Comparison of ENCODE assay signal across 18 cellular contexts in the genomic region with DNA sequence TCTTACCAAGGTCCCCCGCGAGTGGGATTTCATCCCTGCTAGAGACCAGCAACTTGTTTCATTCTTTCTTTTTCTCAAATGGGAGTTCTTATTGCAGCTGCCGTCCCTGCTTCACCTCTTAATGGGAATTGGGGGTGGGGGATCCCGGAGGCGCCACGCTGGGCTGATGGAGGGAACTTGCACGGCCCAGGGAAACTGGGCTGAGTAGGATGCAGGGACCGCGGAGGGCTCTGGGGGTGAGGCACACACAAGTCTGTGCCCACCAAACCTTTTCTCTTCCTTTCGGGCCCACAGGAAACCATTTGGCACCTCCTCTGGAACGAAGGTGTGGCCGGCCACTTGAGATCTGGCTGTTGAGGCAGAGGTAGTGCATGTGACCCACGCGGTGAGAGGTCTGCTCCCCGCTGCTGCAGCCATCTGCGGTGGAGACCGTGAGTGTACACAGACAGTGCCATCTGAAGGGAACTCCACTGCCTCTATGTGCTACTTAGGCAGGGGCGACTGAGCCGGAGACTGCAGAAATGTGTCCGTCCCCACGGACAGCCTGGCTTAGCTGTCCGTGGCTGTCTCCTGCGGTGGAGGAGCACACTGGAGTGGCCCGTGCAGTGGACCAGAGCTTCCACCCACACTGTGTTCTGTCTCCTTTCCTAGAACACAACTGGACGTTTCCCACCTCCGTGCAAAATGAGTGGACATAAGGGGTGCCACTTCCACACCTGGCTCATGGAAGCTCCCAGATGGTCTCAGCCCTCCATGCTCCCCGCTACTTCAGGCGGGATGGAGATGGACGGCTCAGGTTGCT. TPM values are rescaled to one million over a fixed set of nuclear protein-coding genes. Genes with fewer than 3 reads are reported as not detected.
DNase-seq lines count a peak whose midpoint lies in the region; ATAC-seq, FAIRE-seq and TF ChIP-seq lines count a peak whose summit lies in the region.
"Had no signal": no experiment of that assay in that cellular context is flagged by ENCODE, and none has a peak within 500 bp of the region (broad histone marks: within the 10 kb centered on the region; RNA-seq: fewer than 3 reads in every experiment).

No MANE protein-coding gene starts in this region.

- no peak overlapping the region for H2AFZ ChIP-seq in H1 (ENCODE audit: low read length)

- peaks cover 5% of the 10 kb centered on the region for H3K36me3 Mint-ChIP-seq in activated CD8-positive, alpha-beta memory T cell treated with anti-CD3 and anti-CD28 coated beads, Interleukin-2, amount 10 ng/mL, durations not matched to agents 7 days and 5 days

- H3K9ac ChIP-seq in H1 (replicated peaks in 1 of 4; ENCODE audit: extremely low read depth in 1 of 4, low read depth in 3 of 4, low read length in 3 of 4) = no peak overlapping the region

- TF ChIP-seq RAD21 in H1 (IDR thresholded peaks at IDR 0.05 in 1 of 2, conservative IDR thresholded peaks at IDR 0.05 in 1 of 2; ENCODE audit: low read depth in 2 of 2, low read length in 2 of 2) = no peak

- no peak for ATAC-seq in activated CD8-positive, alpha-beta memory T cell treated with anti-CD3 and anti-CD28 coated beads, Interleukin-2, amount 10 ng/mL, durations not matched to agents 7 days and 5 days
- ATAC-seq in upper lobe of left lung (ENCODE audit: low FRiP score in 2 of 2) (peak; percentile 53 to 72), HG03442 (IDR thresholded peaks at IDR 0.05; ENCODE audit: unreplicated experiment) (no peak)
- ATAC-seq: gastroesophageal sphincter had no signal

- 89% methylated on average over 28 of the region's 29 CpGs; no CpG with 5 or more reads in 1 of the 2 experiments for WGBS in H1 (ENCODE audit: extremely low coverage in 1 of 2, insufficient coverage in 1 of 2, insufficient read length in 1 of 2, insufficient replicate concordance in 2 of 2, low coverage in 1 of 2, low lambda C conversion rate in 2 of 2, missing lambda C conversion rate in 1 of 2), 2 experiments
- 69 to 72% methylated on average over 22 to 24 of the region's 29 CpGs for WGBS in upper lobe of left lung, 2 donors

- H4K91ac ChIP-seq in H1 (replicated peaks; ENCODE audit: insufficient read length, low read length) = peak overlapping the region; percentile 42

- H3K79me1 ChIP-seq in H1 (ENCODE audit: low read depth, low read length) = no peaks in the 10 kb centered on the region

- TF ChIP-seq POLR2A in H1 (IDR thresholded peaks at IDR 0.05; ENCODE audit: control extremely low read depth in 1 of 2, low read depth in 2 of 2, low read length in 2 of 2) = no peak
- TF ChIP-seq POLR2A in upper lobe of left lung (IDR thresholded peaks at IDR 0.05) = no peak
- TF ChIP-seq POLR2A in H54 (IDR thresholded peaks at IDR 0.05; ENCODE audit: low read depth, low read length) = no peak

- H3K27me3 ChIP-seq in H1 (replicated peaks in 1 of 4; ENCODE audit: control insufficient read depth in 3 of 4, extremely low read depth in 1 of 4, insufficient read depth in 3 of 4, low read length in 3 of 4) = no peaks in the 10 kb centered on the region
- no peaks in the 10 kb centered on the region for H3K27me3 ChIP-seq in upper lobe of left lung
- H3K27me3 ChIP-seq: gastroesophageal sphincter, tibial artery had no signal

- no peak overlapping the region for H2BK120ac ChIP-seq in H1 (replicated peaks; ENCODE audit: low read depth, low read length)

- H3K9me3 ChIP-seq in H1 (ENCODE audit: insufficient read depth in 2 of 2, low read depth in 1 of 2, low read length in 1 of 2) (no peaks in the 10 kb centered on the region), upper lobe of left lung (no peaks in the 10 kb centered on the region)
- H3K9me3 ChIP-seq: gastroesophageal sphincter, tibial artery had no signal

- no peak overlapping the region for H3K4me3 ChIP-seq in H1 (ENCODE audit: extremely low read depth in 1 of 4, insufficient read depth in 2 of 4, low read depth in 3 of 4, low read length in 4 of 4)
- H3K4me3 ChIP-seq in upper lobe of left lung = peak overlapping the region in 1 of 4 donors; percentile 15
- H3K4me3 ChIP-seq: gastroesophageal sphincter, tibial artery had no signal

- H3K36me3 ChIP-seq in H1 (ENCODE audit: control insufficient read depth in 2 of 4, insufficient read depth in 4 of 4, low read length in 3 of 4) = peaks cover 3 to 23% (median 7%) of the 10 kb centered on the region in 4 experiments; a peak in 6 of 8 replicates
- peaks cover 4 to 13% (median 6%) of the 10 kb centered on the region in 4 donors for H3K36me3 ChIP-seq in upper lobe of left lung

- H3K4me2 ChIP-seq in H1 (ENCODE audit: insufficient read depth in 1 of 2, low read depth in 2 of 2, low read length in 2 of 2) = no peak overlapping the region

- H2BK12ac ChIP-seq in H1 (ENCODE audit: low read depth, low read length) = no peak overlapping the region

- peaks cover 3 to 5% of the 10 kb centered on the region in 2 experiments for H4K20me1 ChIP-seq in H1 (replicated peaks in 1 of 2; ENCODE audit: control insufficient read depth in 1 of 2, insufficient read depth in 2 of 2, low read length in 2 of 2)

- no peak overlapping the region for H2BK20ac ChIP-seq in H1 (ENCODE audit: low read length)

- TF ChIP-seq CTCF in H1 (IDR thresholded peaks at IDR 0.05; ENCODE audit: control extremely low read depth in 1 of 3, insufficient read depth in 1 of 3, low read depth in 1 of 3, low read length in 3 of 3) = no peak
- TF ChIP-seq CTCF in upper lobe of left lung (IDR thresholded peaks at IDR 0.05) = no peak

- CTCF ChIA-PET in activated CD8-positive, alpha-beta memory T cell treated with anti-CD3 and anti-CD28 coated beads, Interleukin-2, amount 10 ng/mL, durations not matched to agents 7 days and 5 days (lab: Charles Lee) = no interaction called here
- CTCF ChIA-PET in H1 (lab: Charles Lee; ENCODE audit: partially characterized antibody) = interaction anchor here (1.2 to 3.4 kb wide), 6 partner anchors 10 to 116 kb away, joined by 4 to 12 read pairs (median 5); no protein-coding TSS in a partner anchor

- H3K27ac Mint-ChIP-seq in activated CD8-positive, alpha-beta memory T cell treated with anti-CD3 and anti-CD28 coated beads, Interleukin-2, amount 10 ng/mL, durations not matched to agents 7 days and 5 days = peak overlapping the region; percentile 33

- H3K23me2 ChIP-seq in H1 (ENCODE audit: low read depth, low read length) = no peaks in the 10 kb centered on the region

- POLR2A ChIA-PET in H1 (lab: Charles Lee; ENCODE audit: partially characterized antibody) = interaction anchor here (1.5 to 1.7 kb wide), 2 partner anchors 9 to 11 kb away, joined by 5 to 7 read pairs; no protein-coding TSS in a partner anchor

- peak overlapping the region; percentile 75; the same call in 1 of the 2 replicates for H2BK5ac ChIP-seq in H1 (ENCODE audit: low read depth, low read length)

- DNase-seq in activated CD8-positive, alpha-beta memory T cell treated with anti-CD3 and anti-CD28 coated beads, Interleukin-2, amount 10 ng/mL, durations not matched to agents 7 days and 5 days = no peak
- no peak for DNase-seq in activated CD8-positive, alpha-beta memory T cell treated with anti-CD3 and anti-CD28 coated beads, Interleukin-2, amount 50 U/mL, for 48 hours
- peak; percentile 46 for DNase-seq in NCI-H2107 treated with DMSO at 0.1 percent for 48 hours (lab: John Stamatoyannopoulos, UW; ENCODE audit: unreplicated experiment)
- DNase-seq in H1 (ENCODE audit: low read depth in 1 of 2, low spot score in 2 of 2) = no peak
- DNase-seq in upper lobe of left lung = peak in 1 of 2 donors; percentile 69
- DNase-seq in H54 (ENCODE audit: insufficient read length, low spot score) = no peak
- DNase-seq in activated T-cell treated with anti-CD3 and anti-CD28 coated beads, Interleukin-2, amount 50 U/mL, for 1 hour = no peak
- DNase-seq: activated naive CD4-positive, alpha-beta T cell treated with Interleukin-2 at 50 U/mL for 16 hours; cortex of kidney; midbrain; stimulated activated CD4-positive, alpha-beta T cell treated with anti-CD3 and anti-CD28 coated beads, Interleukin-4, amount 100 ng/mL, for 4 hours; tibial artery had no signal

- no peaks in the 10 kb centered on the region for H3K27me3 Mint-ChIP-seq in activated CD8-positive, alpha-beta memory T cell treated with anti-CD3 and anti-CD28 coated beads, Interleukin-2, amount 10 ng/mL, durations not matched to agents 7 days and 5 days

- peak overlapping the region; percentile 83 for H3K4ac ChIP-seq in H1 (replicated peaks; ENCODE audit: insufficient read length, low read depth, low read length)

- no peaks in the 10 kb centered on the region for H3K4me1 Mint-ChIP-seq in activated CD8-positive, alpha-beta memory T cell treated with anti-CD3 and anti-CD28 coated beads, Interleukin-2, amount 10 ng/mL, durations not matched to agents 7 days and 5 days

- H4K5ac ChIP-seq in H1 (ENCODE audit: insufficient read length, low read depth, low read length) = no peak overlapping the region

- H4K8ac ChIP-seq in H1 (ENCODE audit: extremely low read depth, insufficient read depth, low read length) = no peak overlapping the region

- TF ChIP-seq EP300 in H1 (IDR thresholded peaks at IDR 0.05; ENCODE audit: borderline replicate concordance in 1 of 2, low read depth in 2 of 2, low read length in 2 of 2) = no peak
- no peak for TF ChIP-seq EP300 in upper lobe of left lung (IDR thresholded peaks at IDR 0.05)

- peaks cover 0 to 5% (median 0%) of the 10 kb centered on the region in 4 experiments; a peak in 3 of 7 replicates for H3K4me1 ChIP-seq in H1 (replicated peaks in 1 of 4; ENCODE audit: control insufficient read depth in 3 of 4, insufficient read depth in 4 of 4, low read length in 3 of 4)
- peaks cover 12 to 27% (median 16%) of the 10 kb centered on the region in 4 donors for H3K4me1 ChIP-seq in upper lobe of left lung

- H3K56ac ChIP-seq in H1 (replicated peaks; ENCODE audit: insufficient read length, low read depth, low read length) = no peak overlapping the region

- no peaks in the 10 kb centered on the region for H3K9me3 Mint-ChIP-seq in activated CD8-positive, alpha-beta memory T cell treated with anti-CD3 and anti-CD28 coated beads, Interleukin-2, amount 10 ng/mL, durations not matched to agents 7 days and 5 days (ENCODE audit: low read depth)

- no peak overlapping the region for H2BK15ac ChIP-seq in H1 (ENCODE audit: low read length)

- H3K4me3 Mint-ChIP-seq in activated CD8-positive, alpha-beta memory T cell treated with anti-CD3 and anti-CD28 coated beads, Interleukin-2, amount 10 ng/mL, durations not matched to agents 7 days and 5 days = no peak overlapping the region

- H3K79me2 ChIP-seq in H1 (ENCODE audit: control insufficient read depth in 1 of 2, insufficient read depth in 2 of 2, low read length in 2 of 2) = no peaks in the 10 kb centered on the region

- H3K27ac ChIP-seq in H1 (ENCODE audit: low read depth, low read length) (no peak overlapping the region), upper lobe of left lung (peak overlapping the region; percentile 44 to 66 (median 58))
- H3K27ac ChIP-seq: gastroesophageal sphincter, tibial artery had no signal

- no peak overlapping the region for H2AK5ac ChIP-seq in H1 (ENCODE audit: low read depth, low read length)

- no peak overlapping the region for H3K14ac ChIP-seq in H1 (ENCODE audit: insufficient read length)

- no peak overlapping the region for H3K23ac ChIP-seq in H1 (ENCODE audit: insufficient read length)

- H3K18ac ChIP-seq in H1 (ENCODE audit: extremely low read depth, low read length) = no peak overlapping the region

- FAIRE-seq in H1 (lab: Jason Lieb, UNC) (no peak), H54 (lab: Jason Lieb, UNC) (no peak)
- FAIRE-seq: G401.6, GM12891, RCC 7860 had no signal

RNA-seq across cellular contexts. Expression of a gene that starts 42.1 kb away (rescaled TPM):
- total RNA-seq in activated CD8-positive, alpha-beta memory T cell treated with anti-CD3 and anti-CD28 coated beads, Interleukin-2, amount 10 ng/mL, durations not matched to agents 7 days and 5 days = 10 to 100 TPM; 72.7 to 83.8 TPM
- 9.8 and 12.0 TPM in 2 replicates for total RNA-seq in H1 (2021; fragmentation: NEBNext Ultra II Directional; extraction: Animal tissue kit (Norgen Biotek cat#: 25700))
- 17.7 and 20.1 TPM in 2 replicates for polyA plus RNA-seq in H1 (2011; rRNA removed)
- polyA plus RNA-seq in H1 (2011; cell fraction: cytosol; rRNA removed) = 18.1 TPM
- polyA plus RNA-seq in H1 (2011; cell fraction: nucleus; rRNA removed) = 16.5 TPM
- polyA plus RNA-seq in H1 (2012, experiment 1 of 2) = 8.0 to 18.0 TPM (median 13.8 TPM) in 4 replicates
- 11.0 TPM for polyA plus RNA-seq in H1 (2012, experiment 2 of 2)
- polyA plus RNA-seq in H1 (2013, experiment 1 of 2) = 7.5 TPM
- 8.1 TPM for polyA plus RNA-seq in H1 (2013, experiment 2 of 2)
- polyA minus RNA-seq in H1 (2011; rRNA and poly(A)+ RNA removed) = 5.4 and 5.5 TPM in 2 replicates
- polyA minus RNA-seq in H1 (2011; cell fraction: cytosol; rRNA and poly(A)+ RNA removed) = 1.8 TPM
- polyA minus RNA-seq in H1 (2011; cell fraction: nucleus; rRNA and poly(A)+ RNA removed) = 7.9 TPM
- total RNA-seq in upper lobe of left lung = 10 to 100 TPM in 2 of 6 donors, 1 to 10 TPM in 4; 2.0 to 13.6 (median 7.2) TPM
- total RNA-seq: A673 had no signal

RNA-seq across cellular contexts. Expression of a gene that starts 49.0 kb away (rescaled TPM):
- 10 to 100 TPM; 21.7 to 26.2 TPM for total RNA-seq in activated CD8-positive, alpha-beta memory T cell treated with anti-CD3 and anti-CD28 coated beads, Interleukin-2, amount 10 ng/mL, durations not matched to agents 7 days and 5 days
- total RNA-seq in H1 (2021; fragmentation: NEBNext Ultra II Directional; extraction: Animal tissue kit (Norgen Biotek cat#: 25700)) = 57.0 TPM in 2 replicates
- 80.6 and 143 TPM in 2 replicates for polyA plus RNA-seq in H1 (2011; rRNA removed)
- polyA plus RNA-seq in H1 (2011; cell fraction: cytosol; rRNA removed) = 89.9 TPM
- 141 TPM for polyA plus RNA-seq in H1 (2011; cell fraction: nucleus; rRNA removed)
- polyA plus RNA-seq in H1 (2012, experiment 1 of 2) = 30.7 to 45.3 TPM (median 34.9 TPM) in 4 replicates
- polyA plus RNA-seq in H1 (2012, experiment 2 of 2) = 7.8 TPM
- polyA plus RNA-seq in H1 (2013, experiment 1 of 2) = 21.9 TPM
- 22.1 TPM for polyA plus RNA-seq in H1 (2013, experiment 2 of 2)
- 91.3 and 105 TPM in 2 replicates for polyA minus RNA-seq in H1 (2011; rRNA and poly(A)+ RNA removed)
- 58.1 TPM for polyA minus RNA-seq in H1 (2011; cell fraction: cytosol; rRNA and poly(A)+ RNA removed)
- polyA minus RNA-seq in H1 (2011; cell fraction: nucleus; rRNA and poly(A)+ RNA removed) = 39.9 TPM
- total RNA-seq in upper lobe of left lung = 100 to 1,000 TPM in 1 of 6 donors, 10 to 100 TPM in 5; 38.2 to 122 (median 59.0) TPM

Comparison
In these comparisons a context has a peak if more than half of its experiments do, and no peak if none do; other contexts are left out.
1. ATAC-seq: peak in upper lobe of left lung (2 of 2); none in activated CD8-positive, alpha-beta memory T cell treated with anti-CD3 and anti-CD28 coated beads, Interleukin-2, amount 10 ng/mL, durations not matched to agents 7 days and 5 days (single experiment) and HG03442 (single experiment).